Comparison of ENCODE assay signal across 20 cellular contexts in the genomic region with DNA sequence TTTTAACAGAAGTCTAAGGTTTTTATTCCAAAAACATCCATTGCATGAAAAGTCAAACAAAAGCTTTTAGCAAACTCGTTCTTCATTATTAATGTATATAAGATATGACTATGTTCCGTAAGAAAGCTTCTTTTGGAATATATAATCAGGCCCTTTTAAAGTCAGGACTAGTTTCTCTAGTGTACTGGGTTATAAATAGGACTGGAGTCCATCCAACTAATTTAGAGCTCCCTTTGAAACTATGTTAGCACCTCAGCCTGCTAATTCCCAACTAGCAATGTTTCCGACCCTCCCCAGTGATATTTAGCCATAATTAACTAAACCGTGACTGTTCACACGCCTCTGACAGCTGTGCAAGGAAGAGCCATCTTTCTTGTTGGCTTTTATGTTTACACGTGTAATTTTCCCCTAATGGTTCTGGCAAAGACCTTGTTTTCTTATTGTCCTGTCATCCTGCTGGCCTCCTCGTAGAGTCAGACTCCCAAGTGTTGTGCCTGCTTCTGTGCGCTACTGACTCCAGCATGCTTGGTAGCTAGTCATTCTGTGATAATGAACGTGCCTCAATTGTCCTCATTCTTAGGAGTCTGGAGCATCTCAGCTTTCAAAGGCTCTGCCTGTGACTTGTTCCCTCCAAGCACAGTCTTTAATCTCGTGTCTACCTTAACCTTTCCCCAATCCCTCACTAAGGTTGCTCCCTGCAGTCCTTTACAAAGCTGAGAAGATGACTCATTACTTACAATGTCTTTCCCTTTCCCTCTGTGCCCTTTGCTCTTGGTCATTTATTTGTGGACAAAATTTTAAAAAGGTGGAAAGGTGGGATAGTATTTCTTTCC.
DNase-seq lines count a peak whose midpoint lies in the region; ATAC-seq, FAIRE-seq and TF ChIP-seq lines count a peak whose summit lies in the region.
"Had no signal": no experiment of that assay in that cellular context is flagged by ENCODE, and none has a peak within 500 bp of the region (broad histone marks: within the 10 kb centered on the region; RNA-seq: fewer than 3 reads in every experiment).

No MANE protein-coding gene starts in this region.

- H3K27me3 Mint-ChIP-seq in nephron progenitor cell (ENCODE audit: low read depth, poor library complexity) (no peaks in the 10 kb centered on the region), immature natural killer cell (ENCODE audit: low read depth in 3 of 3) (peaks cover 0 to 1% (median 0%) of the 10 kb centered on the region in 3 donors)
- H3K27me3 Mint-ChIP-seq: B cell had no signal

- H3K4me3 Mint-ChIP-seq in nephron progenitor cell (no peak overlapping the region), immature natural killer cell (no peak overlapping the region)
- H3K4me3 Mint-ChIP-seq: B cell had no signal

- H3K27me3 ChIP-seq in endothelial cell of umbilical vein (ENCODE audit: control insufficient read depth in 2 of 2, insufficient read depth in 2 of 2, low read length in 2 of 2): no peaks in the 10 kb centered on the region
- H3K27me3 ChIP-seq: adrenal gland, pancreas, testis had no signal

- FAIRE-seq in H54 (lab: Jason Lieb, UNC) (peak; percentile 81), endothelial cell of umbilical vein (lab: Jason Lieb, UNC) (no peak)
- FAIRE-seq: GM12892, pancreas had no signal

- H3K4me1 Mint-ChIP-seq in nephron progenitor cell: peaks cover 7% of the 10 kb centered on the region
- no peaks in the 10 kb centered on the region for H3K4me1 Mint-ChIP-seq in immature natural killer cell
- H3K4me1 Mint-ChIP-seq: B cell had no signal

- H3K36me3 Mint-ChIP-seq in nephron progenitor cell (ENCODE audit: low read depth) (peaks cover 55% of the 10 kb centered on the region), immature natural killer cell (no peaks in the 10 kb centered on the region)

- H3K9me3 ChIP-seq in endothelial cell of umbilical vein (replicated peaks; ENCODE audit: control insufficient read depth, insufficient read depth, low read length): no peaks in the 10 kb centered on the region
- H3K9me3 ChIP-seq: adrenal gland, pancreas, testis had no signal

- intact Hi-C loops in endothelial cell of umbilical vein (cut with micrococcal nuclease): no loop called here

- DNase-seq in H54 (ENCODE audit: insufficient read length, low spot score) (no peak), NCI-H146 (lab: John Stamatoyannopoulos, UW) (peak; percentile 52), endothelial cell of umbilical vein (ENCODE audit: low read depth, low spot score) (peak; percentile 18), nephron progenitor cell (no peak), GM19240 (ENCODE audit: insufficient read length, low spot score) (no peak), immature natural killer cell (no peak)
- DNase-seq: activated effector memory CD4-positive, alpha-beta T cell treated with Interleukin-2 at 50 U/mL for 16 hours; adrenal gland; effector memory CD4-positive, alpha-beta T cell; GM23248; KBM-7; NCI-H2171 treated with DMSO at 0.1 percent for 48 hours; pancreas; stimulated activated CD4-positive, alpha-beta T cell treated with anti-CD3 and anti-CD28 coated beads, Interleukin-4, amount 100 ng/mL, for 1 hour; T-helper 9 cell; testis had no signal

- peaks cover 2 to 7% of the 10 kb centered on the region in 2 experiments for H3K36me3 ChIP-seq in endothelial cell of umbilical vein (ENCODE audit: control insufficient read depth in 2 of 2, extremely low read depth in 1 of 2, insufficient read depth in 2 of 2, low read length in 2 of 2)
- H3K36me3 ChIP-seq: adrenal gland, pancreas had no signal

- H3K4me3 ChIP-seq in endothelial cell of umbilical vein (replicated peaks in 1 of 3; ENCODE audit: insufficient read depth in 1 of 3, low read depth in 1 of 3, low read length in 3 of 3): no peak overlapping the region
- H3K4me3 ChIP-seq: adrenal gland, GM23248, pancreas, testis had no signal

- H3K4me2 ChIP-seq in endothelial cell of umbilical vein (ENCODE audit: insufficient read depth, low read length): no peak overlapping the region

- no peaks in the 10 kb centered on the region for H3K9me1 ChIP-seq in endothelial cell of umbilical vein (replicated peaks; ENCODE audit: control insufficient read depth, extremely low read depth, insufficient read depth, low read length)

- H3K27ac Mint-ChIP-seq in nephron progenitor cell (peak overlapping the region; percentile 6), immature natural killer cell (no peak overlapping the region)
- H3K27ac Mint-ChIP-seq: B cell had no signal

- H2AFZ ChIP-seq in endothelial cell of umbilical vein (ENCODE audit: low read depth, low read length): no peak overlapping the region
- H2AFZ ChIP-seq: GM23248 had no signal

- no peak for ATAC-seq in GM21390 (IDR thresholded peaks at IDR 0.05; ENCODE audit: unreplicated experiment)

- TF ChIP-seq POLR2A in H54 (IDR thresholded peaks at IDR 0.05; ENCODE audit: low read depth, low read length) (no peak), endothelial cell of umbilical vein (IDR thresholded peaks at IDR 0.05; ENCODE audit: low read depth, low read length) (no peak)

- POLR2A ChIA-PET in endothelial cell of umbilical vein (lab: Charles Lee): no interaction called here

- H3K27ac ChIP-seq in endothelial cell of umbilical vein (ENCODE audit: insufficient read depth, low read depth, low read length): no peak overlapping the region
- H3K27ac ChIP-seq: adrenal gland, GM23248, HL-60, pancreas, testis had no signal

- H4K20me1 ChIP-seq in endothelial cell of umbilical vein (replicated peaks; ENCODE audit: control insufficient read depth, extremely low read depth, insufficient read depth, low read length): no peaks in the 10 kb centered on the region

- H3K4me1 ChIP-seq in endothelial cell of umbilical vein (ENCODE audit: control insufficient read depth, extremely low read depth, insufficient read depth, low read length): no peaks in the 10 kb centered on the region
- H3K4me1 ChIP-seq: adrenal gland, pancreas, testis had no signal

- no peak overlapping the region for H3K9ac ChIP-seq in endothelial cell of umbilical vein (replicated peaks; ENCODE audit: extremely low read depth, insufficient read depth, low read length)
- H3K9ac ChIP-seq: GM23248 had no signal

- no peak for TF ChIP-seq CTCF in endothelial cell of umbilical vein (IDR thresholded peaks at IDR 0.05; ENCODE audit: extremely low read depth in 1 of 2, insufficient read depth in 1 of 2, low read depth in 1 of 2, low read length in 2 of 2)
- no peak for TF ChIP-seq CTCF in nephron progenitor cell (IDR thresholded peaks at IDR 0.05)

- H3K9me3 Mint-ChIP-seq in nephron progenitor cell: no peaks in the 10 kb centered on the region
- H3K9me3 Mint-ChIP-seq in immature natural killer cell: no peaks in the 10 kb centered on the region

- CTCF ChIA-PET in endothelial cell of umbilical vein (lab: Charles Lee): interaction anchor here (1.0 to 2.0 kb wide), 4 partner anchors 12 to 68 kb away, joined by 3 to 6 read pairs (median 6); no protein-coding TSS in a partner anchor

- dilution Hi-C loops in endothelial cell of umbilical vein (cut with MboI; ENCODE audit: extremely low pct_ligation_motif_present, low sequenced_read_pairs): no loop called here

- no peaks in the 10 kb centered on the region for H3K79me2 ChIP-seq in endothelial cell of umbilical vein (ENCODE audit: control insufficient read depth, insufficient read depth, low read length)

- no TSS peak for BruUV-seq in endothelial cell of umbilical vein (replicated peaks; lab: Mats Ljungman, UMichigan)

TF ChIP-seq in endothelial cell of umbilical vein, 7 proteins besides CTCF, POLR2A, EP300 and RAD21:
- TF ChIP-seq, protein P1, sequence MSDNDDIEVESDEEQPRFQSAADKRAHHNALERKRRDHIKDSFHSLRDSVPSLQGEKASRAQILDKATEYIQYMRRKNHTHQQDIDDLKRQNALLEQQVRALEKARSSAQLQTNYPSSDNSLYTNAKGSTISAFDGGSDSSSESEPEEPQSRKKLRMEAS (IDR thresholded peaks at IDR 0.05; ENCODE audit: insufficient read depth, insufficient read length): no peak
- peak; percentile 41 for TF ChIP-seq FOS (IDR thresholded peaks at IDR 0.05; ENCODE audit: borderline replicate concordance, insufficient read depth, low read length)
- TF ChIP-seq POLR2AphosphoS5 (IDR thresholded peaks at IDR 0.05; ENCODE audit: insufficient read depth, low read depth, low read length): no peak
- TF ChIP-seq EZH2 (IDR thresholded peaks at IDR 0.05; ENCODE audit: borderline replicate concordance, low read depth, low read length, severe bottlenecking): no peak

Comparison
In these comparisons a context has a peak if more than half of its experiments do, and no peak if none do; other contexts are left out.
1. DNase-seq: peak in NCI-H146 (single experiment) and endothelial cell of umbilical vein (single experiment); none in H54 (single experiment), nephron progenitor cell (single experiment), GM19240 (single experiment) and immature natural killer cell (0 of 3).